ENCODE assay signal across 9 cellular contexts in the genomic region with DNA sequence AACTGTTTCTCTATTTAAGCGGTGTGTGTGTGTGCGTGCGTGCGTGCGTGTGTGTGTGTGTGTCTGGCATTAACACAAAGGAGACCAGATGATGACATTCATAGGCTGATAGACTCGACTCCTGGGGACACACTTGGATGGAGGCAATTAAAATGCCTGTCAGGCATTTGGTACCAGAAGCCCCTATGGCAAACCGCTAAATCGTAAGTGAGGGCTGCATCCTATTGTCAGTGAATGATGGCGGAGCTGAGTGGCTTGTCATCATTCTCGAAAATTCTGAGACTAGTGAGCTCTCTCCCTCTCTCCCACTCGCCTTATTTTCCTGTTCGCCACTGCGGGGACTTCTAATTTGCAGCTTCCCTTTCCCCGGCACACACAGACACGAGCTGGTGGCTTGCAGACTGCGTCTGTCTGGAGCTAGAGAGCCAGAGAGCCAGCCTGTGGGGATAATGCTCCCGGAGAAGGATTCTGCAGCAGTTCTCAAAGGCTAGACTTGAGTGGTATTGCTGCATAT.
DNase-seq lines count a peak whose midpoint lies in the region; ATAC-seq, FAIRE-seq and TF ChIP-seq lines count a peak whose summit lies in the region.
"Had no signal": no experiment of that assay in that cellular context is flagged by ENCODE, and none has a peak within 500 bp of the region (broad histone marks: within the 10 kb centered on the region; RNA-seq: fewer than 3 reads in every experiment).

No MANE protein-coding gene starts in this region.

- FAIRE-seq in RCC 7860 (lab: Jason Lieb, UNC) = no peak
- FAIRE-seq: A549 had no signal

- H3K9me3 ChIP-seq in OCI-LY3 (ENCODE audit: insufficient read depth, low read length) = no peaks in the 10 kb centered on the region
- no peaks in the 10 kb centered on the region for H3K9me3 ChIP-seq in fibroblast of lung (ENCODE audit: control insufficient read depth, insufficient read depth, low read depth, low read length)
- no peaks in the 10 kb centered on the region for H3K9me3 ChIP-seq in psoas muscle
- H3K9me3 ChIP-seq: A549 had no signal

- H3K9me3 Mint-ChIP-seq in T-helper 1 cell treated with Interleukin-12 subunit alpha and Interleukin-12 subunit beta and Interleukin-4 antibody, amounts not matched to agents 30 μg/mL and 1 μg/mL, for 36 hours = no peaks in the 10 kb centered on the region

- no peaks in the 10 kb centered on the region for H3K27me3 Mint-ChIP-seq in T-helper 1 cell treated with Interleukin-12 subunit alpha and Interleukin-12 subunit beta and Interleukin-4 antibody, amounts not matched to agents 30 μg/mL and 1 μg/mL, for 36 hours (ENCODE audit: low read depth)

- TF ChIP-seq CTCF in OCI-LY3 (IDR thresholded peaks at IDR 0.05; ENCODE audit: low read depth, low read length) = no peak
- no peak for TF ChIP-seq CTCF in fibroblast of lung (conservative IDR thresholded peaks at IDR 0.05 in 1 of 2, IDR thresholded peaks at IDR 0.05 in 1 of 2; ENCODE audit: low read depth in 1 of 2, low read length in 2 of 2)
- no peak for TF ChIP-seq CTCF in psoas muscle (IDR thresholded peaks at IDR 0.05)

- H3K36me3 ChIP-seq in OCI-LY3 (replicated peaks; ENCODE audit: low read depth, low read length) = no peaks in the 10 kb centered on the region
- no peaks in the 10 kb centered on the region for H3K36me3 ChIP-seq in fibroblast of lung (ENCODE audit: control insufficient read depth, insufficient read depth, low read length)
- H3K36me3 ChIP-seq in psoas muscle (ENCODE audit: insufficient read depth in 1 of 2, low read depth in 1 of 2) = no peaks in the 10 kb centered on the region

- H3K36me3 Mint-ChIP-seq in T-helper 1 cell treated with Interleukin-12 subunit alpha and Interleukin-12 subunit beta and Interleukin-4 antibody, amounts not matched to agents 30 μg/mL and 1 μg/mL, for 36 hours (ENCODE audit: low read depth) = no peaks in the 10 kb centered on the region

- peak overlapping the region; percentile 76 for H3K4me3 ChIP-seq in OCI-LY3 (ENCODE audit: low read length)
- H3K4me3 ChIP-seq in fibroblast of lung (replicated peaks in 1 of 4; ENCODE audit: control extremely low read depth in 1 of 4, insufficient read depth in 1 of 4, low read depth in 3 of 4, low read length in 4 of 4) = peak overlapping the region; percentile 30 to 71 (median 42)
- peak overlapping the region; percentile 42 for H3K4me3 ChIP-seq in psoas muscle
- H3K4me3 ChIP-seq: A549 had no signal

- no peaks in the 10 kb centered on the region for H3K4me1 Mint-ChIP-seq in T-helper 1 cell treated with Interleukin-12 subunit alpha and Interleukin-12 subunit beta and Interleukin-4 antibody, amounts not matched to agents 30 μg/mL and 1 μg/mL, for 36 hours (ENCODE audit: low read depth)

- no peak overlapping the region for H3K27ac Mint-ChIP-seq in T-helper 1 cell treated with Interleukin-12 subunit alpha and Interleukin-12 subunit beta and Interleukin-4 antibody, amounts not matched to agents 30 μg/mL and 1 μg/mL, for 36 hours

- H3K79me2 ChIP-seq in OCI-LY3 (ENCODE audit: low read length) (no peaks in the 10 kb centered on the region), fibroblast of lung (ENCODE audit: control insufficient read depth, insufficient read depth, low read length) (no peaks in the 10 kb centered on the region)

- ATAC-seq in psoas muscle (no peak), HG02678 (IDR thresholded peaks at IDR 0.05; ENCODE audit: unreplicated experiment) (no peak)
- ATAC-seq: A549 had no signal

- H3K4me2 ChIP-seq in OCI-LY3 (ENCODE audit: low read length) (peak overlapping the region; percentile 86), fibroblast of lung (ENCODE audit: extremely low read depth, insufficient read depth, low read length) (peak overlapping the region; percentile 82)
- H3K4me2 ChIP-seq: A549 had no signal

- no peak overlapping the region; the same call in 1 of the 2 replicates for H2AFZ ChIP-seq in OCI-LY3 (ENCODE audit: low read depth, low read length)
- peak overlapping the region; percentile 70 for H2AFZ ChIP-seq in fibroblast of lung (ENCODE audit: low read length)

- peak overlapping the region; percentile 45 for H3K4me3 Mint-ChIP-seq in T-helper 1 cell treated with Interleukin-12 subunit alpha and Interleukin-12 subunit beta and Interleukin-4 antibody, amounts not matched to agents 30 μg/mL and 1 μg/mL, for 36 hours

- no peak for DNase-seq in T-helper 1 cell
- DNase-seq in fibroblast of lung (ENCODE audit: low read depth in 2 of 2) = peak; percentile 34 to 46
- no peak for DNase-seq in psoas muscle
- DNase-seq in RCC 7860 (ENCODE audit: low spot score) = no peak
- DNase-seq in HT-29 (ENCODE audit: low spot score) = no peak

- H3K27ac ChIP-seq in OCI-LY3 (ENCODE audit: low read length) (no peak overlapping the region), fibroblast of lung (ENCODE audit: insufficient read depth, low read length) (no peak overlapping the region), psoas muscle (no peak overlapping the region)
- H3K27ac ChIP-seq: A549 had no signal

- H4K20me1 ChIP-seq in OCI-LY3 (ENCODE audit: insufficient read depth, low read length) = no peaks in the 10 kb centered on the region
- no peaks in the 10 kb centered on the region for H4K20me1 ChIP-seq in fibroblast of lung (ENCODE audit: control insufficient read depth, extremely low read depth, insufficient read depth, low read length)

- no peak overlapping the region for H3K9ac ChIP-seq in OCI-LY3 (ENCODE audit: low read length)
- peak overlapping the region; percentile 5 for H3K9ac ChIP-seq in fibroblast of lung (ENCODE audit: insufficient read depth, low read length)

- intact Hi-C loops in psoas muscle (cut with DNase I) = no loop called here

- H3K4me1 ChIP-seq in OCI-LY3 (ENCODE audit: low read length) (peaks cover 26% of the 10 kb centered on the region), fibroblast of lung (ENCODE audit: control insufficient read depth, extremely low read depth, insufficient read depth, low read length) (no peaks in the 10 kb centered on the region), psoas muscle (no peaks in the 10 kb centered on the region)
- H3K4me1 ChIP-seq: A549 had no signal

- peaks cover 20% of the 10 kb centered on the region for H3K27me3 ChIP-seq in OCI-LY3 (ENCODE audit: low read depth, low read length)
- no peaks in the 10 kb centered on the region for H3K27me3 ChIP-seq in fibroblast of lung (ENCODE audit: control insufficient read depth, insufficient read depth, low read length)
- H3K27me3 ChIP-seq in psoas muscle (ENCODE audit: insufficient read depth in 3 of 3, low read length in 2 of 3) = no peaks in the 10 kb centered on the region

- WGBS in psoas muscle, 3 donors = 16 to 25% (median 22%) methylated on average over 17 of the region's 17 CpGs

Comparison
In these comparisons a context has a peak if more than half of its experiments do, and no peak if none do; other contexts are left out.
1. DNase-seq: peak in fibroblast of lung (2 of 2); none in T-helper 1 cell (0 of 5), psoas muscle (0 of 2), RCC 7860 (single experiment) and HT-29 (single experiment).
2. Peak in every context shown above with its lines, with median percentiles within 50 percentile points of each other: H3K4me3 ChIP-seq.